18 cellular contexts compared by ENCODE assay signal in the genomic region with DNA sequence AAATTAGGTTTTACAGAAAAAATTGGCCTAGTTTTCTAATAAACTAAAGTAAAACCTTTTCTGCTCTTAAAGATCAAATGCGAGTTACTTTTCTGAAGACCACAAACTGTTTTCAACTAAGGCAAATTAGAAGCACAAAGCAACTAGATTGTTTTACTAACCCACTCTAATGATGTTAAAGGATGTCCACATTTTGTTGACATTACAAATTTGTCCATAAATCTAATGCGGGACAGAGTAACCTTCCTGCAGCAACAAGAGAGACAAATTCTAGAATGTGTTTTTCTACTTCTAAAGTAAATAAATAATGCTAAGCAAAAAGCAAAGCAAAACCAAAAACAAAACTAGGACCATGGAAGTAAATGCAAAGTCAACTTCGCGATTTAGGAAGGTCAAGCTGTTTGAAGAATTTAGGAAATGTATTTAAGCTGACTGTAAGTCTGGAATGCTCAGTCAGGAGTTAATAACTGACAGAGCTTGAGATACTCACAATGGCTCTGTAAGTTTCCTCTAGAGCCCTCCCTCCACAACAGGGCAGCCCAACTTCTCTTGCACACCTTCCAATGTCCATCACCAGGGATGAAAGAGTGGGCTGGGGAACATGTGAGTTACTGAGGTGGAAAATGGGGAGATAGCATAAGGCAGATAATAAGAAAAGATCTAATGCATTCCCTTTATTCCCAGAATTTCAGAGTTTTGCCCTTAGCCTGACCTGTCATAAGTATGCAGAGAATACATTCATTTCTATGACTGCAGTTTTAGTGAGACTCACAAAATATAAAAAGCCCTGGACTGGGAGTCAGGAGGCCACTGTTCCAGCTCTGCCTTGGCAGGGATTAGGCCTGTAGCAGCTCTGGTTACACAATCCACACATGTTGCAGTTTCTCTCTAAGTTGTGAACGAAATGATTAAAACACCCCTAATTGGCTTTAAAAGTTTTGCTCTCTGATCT.
"Had no signal": no experiment of that assay in that cellular context is flagged by ENCODE, and none has a peak within 500 bp of the region (broad histone marks: within the 10 kb centered on the region; RNA-seq: fewer than 3 reads in every experiment).

No MANE protein-coding gene starts in this region.

- H3K4me1 ChIP-seq: psoas muscle, testis had no signal

- ATAC-seq: activated CD4-positive, alpha-beta T cell treated with anti-CD3 and anti-CD28 coated beads for 36 hours; left ventricle myocardium superior; psoas muscle; T-cell had no signal

- H3K4me1 Mint-ChIP-seq: activated CD4-positive, alpha-beta memory T cell treated with anti-CD3 and anti-CD28 coated beads, Interleukin-2, amount 10 ng/mL, durations not matched to agents 7 days and 5 days; activated CD4-positive, alpha-beta T cell treated with anti-CD3 and anti-CD28 coated beads for 36 hours; immature natural killer cell; naive B cell; T-cell had no signal

- H3K4me3 Mint-ChIP-seq: activated CD4-positive, alpha-beta memory T cell treated with anti-CD3 and anti-CD28 coated beads, Interleukin-2, amount 10 ng/mL, durations not matched to agents 7 days and 5 days; activated CD4-positive, alpha-beta T cell treated with anti-CD3 and anti-CD28 coated beads for 36 hours; immature natural killer cell; naive B cell; stimulated activated naive CD8-positive, alpha-beta T cell treated with anti-CD3 and anti-CD28 coated beads, Interleukin-15, Interleukin-2, amounts not matched to agents 100 ng/mL and 50 ng/mL, for 24 hours; T-cell had no signal

- H3K4me3 ChIP-seq: cardiac muscle cell, psoas muscle, SK-N-MC, testis had no signal

- H3K27ac ChIP-seq: cardiac muscle cell, psoas muscle, SK-N-MC, testis, VCaP had no signal

- H3K27ac Mint-ChIP-seq: activated CD4-positive, alpha-beta memory T cell treated with anti-CD3 and anti-CD28 coated beads, Interleukin-2, amount 10 ng/mL, durations not matched to agents 7 days and 5 days; activated CD4-positive, alpha-beta T cell treated with anti-CD3 and anti-CD28 coated beads for 36 hours; immature natural killer cell; stimulated activated naive CD8-positive, alpha-beta T cell treated with anti-CD3 and anti-CD28 coated beads, Interleukin-15, Interleukin-2, amounts not matched to agents 100 ng/mL and 50 ng/mL, for 24 hours; T-cell had no signal

- DNase-seq: activated CD4-positive, alpha-beta memory T cell treated with anti-CD3 and anti-CD28 coated beads, Interleukin-2, amount 10 ng/mL, durations not matched to agents 7 days and 5 days; activated CD4-positive, alpha-beta T cell treated with anti-CD3 and anti-CD28 coated beads for 36 hours; activated CD8-positive, alpha-beta memory T cell treated with anti-CD3 and anti-CD28 coated beads, Interleukin-2, amount 50 U/mL, for 4 hours; aorta; effector CD4-positive, alpha-beta T cell; immature natural killer cell; left ventricle myocardium superior; midbrain; naive B cell; psoas muscle; stimulated activated CD4-positive, alpha-beta T cell treated with anti-CD3 and anti-CD28 coated beads, Interleukin-4, amount 100 ng/mL, for 1 hour; stimulated activated CD8-positive, alpha-beta memory T cell treated with anti-CD3 and anti-CD28 coated beads, Interleukin-4, amount 100 ng/mL, for 48 hours; T-cell; testis had no signal

- H3K9me3 ChIP-seq: psoas muscle, testis had no signal

- H3K36me3 ChIP-seq: cardiac muscle cell had no signal

- H3K36me3 Mint-ChIP-seq: immature natural killer cell, T-cell had no signal

- H3K27me3 ChIP-seq: testis had no signal
